In the genomic region with DNA sequence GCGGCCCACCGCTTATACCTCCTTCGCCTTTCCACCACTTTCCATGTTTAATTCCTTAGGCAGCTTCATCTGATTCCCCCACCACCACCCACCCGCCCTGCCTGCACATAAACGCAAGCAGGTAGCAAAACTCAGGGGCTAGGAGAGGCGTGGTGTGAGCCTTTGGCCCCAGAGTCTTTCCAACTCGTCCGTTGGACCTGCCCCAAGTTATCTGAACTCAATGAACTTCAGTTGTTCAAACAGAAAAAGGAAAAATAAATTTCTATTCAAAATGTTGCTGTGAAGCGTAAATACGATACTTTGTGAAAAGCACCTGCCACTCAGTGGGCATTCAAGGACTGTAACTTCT, we compare ENCODE assay signal across 8 cellular contexts. TPM values are rescaled to one million over a fixed set of nuclear protein-coding genes. Genes with fewer than 3 reads are reported as not detected.
A peak's percentile ranks its signal among the peaks of the same experiment; 100 is the strongest.
DNase-seq lines count a peak whose midpoint lies in the region; ATAC-seq and TF ChIP-seq lines count a peak whose summit lies in the region.

No MANE protein-coding gene starts in this region.

- intact Hi-C loops in left ventricle myocardium inferior (cut with micrococcal nuclease) (loop anchor here (10.0 kb wide), 1 partner anchor 131 kb away; no protein-coding TSS in a partner anchor), Right ventricle myocardium superior (cut with DNase I) (no loop called here), mammary epithelial cell (cut with micrococcal nuclease) (loop anchor here (5.0 kb wide), 1 partner anchor 204 kb away; a partner anchor contains a TSS), vagina (cut with DNase I) (no loop called here)

- in situ Hi-C loops in mammary epithelial cell (cut with MboI; ENCODE audit: low sequenced_read_pairs in 2 of 2): loop anchor here in 1 of 2 donors (25.0 kb wide), 1 partner anchor 126 kb away; a partner anchor contains a TSS
- in situ Hi-C loops in G401 (cut with HindIII; ENCODE audit: low sequenced_read_pairs): no loop called here

- ATAC-seq in Right ventricle myocardium superior (ENCODE audit: poor library complexity) (no peak), HG03108 (IDR thresholded peaks at IDR 0.05; ENCODE audit: unreplicated experiment) (no peak), GM21515 (IDR thresholded peaks at IDR 0.05; ENCODE audit: unreplicated experiment) (no peak)

- TF ChIP-seq POLR2A in vagina (IDR thresholded peaks at IDR 0.05): no peak

- DNase-seq in left ventricle myocardium inferior (no peak), Right ventricle myocardium superior (no peak), mammary epithelial cell (no peak), vagina (ENCODE audit: extremely low spot score in 2 of 2) (no peak), G401 (ENCODE audit: low spot score) (no peak)

- H3K4me2 ChIP-seq in mammary epithelial cell (ENCODE audit: insufficient read depth, low read depth, low read length): peak overlapping the region; percentile 60

- no peak overlapping the region for H3K27ac ChIP-seq in left ventricle myocardium inferior (replicated peaks)
- H3K27ac ChIP-seq in mammary epithelial cell (ENCODE audit: insufficient read depth, low read depth, low read length): no peak overlapping the region
- H3K27ac ChIP-seq in vagina: peak overlapping the region; percentile 83

- no TSS peak for BruUV-seq in mammary epithelial cell (replicated peaks; lab: Mats Ljungman, UMichigan)

- H3K4me1 ChIP-seq in left ventricle myocardium inferior (peaks cover 15% of the 10 kb centered on the region), mammary epithelial cell (ENCODE audit: insufficient read depth, low read length) (peaks cover 4% of the 10 kb centered on the region), mucosa of stomach (ENCODE audit: control insufficient read depth, insufficient read depth, low read length) (peaks cover 4% of the 10 kb centered on the region), vagina (peaks cover 16% of the 10 kb centered on the region)

- no peaks in the 10 kb centered on the region for H3K79me2 ChIP-seq in mammary epithelial cell (ENCODE audit: insufficient read depth, low read length)

- no peak overlapping the region for H3K9ac ChIP-seq in mammary epithelial cell (ENCODE audit: insufficient read depth, low read length)
- H3K9ac ChIP-seq in mucosa of stomach (ENCODE audit: low read length): peak overlapping the region; percentile 22

- H2AFZ ChIP-seq in mammary epithelial cell (ENCODE audit: low read depth, low read length): peak overlapping the region; percentile 83

- H3K36me3 ChIP-seq in left ventricle myocardium inferior (no peaks in the 10 kb centered on the region), mammary epithelial cell (ENCODE audit: insufficient read depth, low read length) (no peaks in the 10 kb centered on the region), mucosa of stomach (ENCODE audit: control insufficient read depth, insufficient read depth, low read length) (no peaks in the 10 kb centered on the region), vagina (no peaks in the 10 kb centered on the region)

- H3K9me3 ChIP-seq in left ventricle myocardium inferior (replicated peaks): no peaks in the 10 kb centered on the region
- H3K9me3 ChIP-seq in mammary epithelial cell (replicated peaks; ENCODE audit: insufficient read depth, low read length): no peaks in the 10 kb centered on the region
- H3K9me3 ChIP-seq in mucosa of stomach (ENCODE audit: control insufficient read depth, low read length): no peaks in the 10 kb centered on the region
- H3K9me3 ChIP-seq in vagina: no peaks in the 10 kb centered on the region

- TF ChIP-seq CTCF in left ventricle myocardium inferior (IDR thresholded peaks at IDR 0.05; ENCODE audit: borderline replicate concordance): no peak
- TF ChIP-seq CTCF in mammary epithelial cell (conservative IDR thresholded peaks at IDR 0.05 in 1 of 2, IDR thresholded peaks at IDR 0.05 in 1 of 2; ENCODE audit: extremely low read depth in 1 of 2, insufficient read depth in 1 of 2, low read depth in 1 of 2, low read length in 2 of 2): no peak
- no peak for TF ChIP-seq CTCF in vagina (IDR thresholded peaks at IDR 0.05)

- WGBS in mammary epithelial cell (ENCODE audit: low coverage, missing lambda C conversion rate): 27% methylated on average over 5 of the region's 10 CpGs

- no peaks in the 10 kb centered on the region for H4K20me1 ChIP-seq in mammary epithelial cell (ENCODE audit: insufficient read depth, low read length)

- dilution Hi-C loops in mammary epithelial cell (cut with HindIII; ENCODE audit: low sequenced_read_pairs): no loop called here

- no peaks in the 10 kb centered on the region for H3K27me3 ChIP-seq in left ventricle myocardium inferior (ENCODE audit: low read depth)
- no peaks in the 10 kb centered on the region for H3K27me3 ChIP-seq in mammary epithelial cell (ENCODE audit: insufficient read depth, low read length)
- peaks cover 18% of the 10 kb centered on the region for H3K27me3 ChIP-seq in mucosa of stomach (ENCODE audit: control insufficient read depth, insufficient read depth, low read length)
- H3K27me3 ChIP-seq in vagina: no peaks in the 10 kb centered on the region

- CTCF ChIA-PET in mammary epithelial cell (lab: Charles Lee; ENCODE audit: low non-redundant PET): no interaction called here

- H3K4me3 ChIP-seq in left ventricle myocardium inferior (peak overlapping the region; percentile 82), mammary epithelial cell (replicated peaks in 1 of 3; ENCODE audit: insufficient read depth in 1 of 3, low read depth in 2 of 3, low read length in 3 of 3) (peak overlapping the region in 2 of 3 experiments; percentile 23 to 40), mucosa of stomach (ENCODE audit: low read length) (no peak overlapping the region), vagina (peak overlapping the region; percentile 81 to 95)

RNA-seq across cellular contexts. Expression of a gene that starts 0.8 kb away (rescaled TPM):
- total RNA-seq in left ventricle myocardium inferior (9.9 TPM), Right ventricle myocardium superior (12.3 TPM), mammary epithelial cell (1 to 10 TPM; 1.9 to 3.8 TPM), vagina (9.8 TPM)
- 1.6 TPM for polyA plus RNA-seq in mammary epithelial cell
- polyA minus RNA-seq in mammary epithelial cell: not detected
- 1.3 and 12.7 TPM in 2 replicates for total RNA-seq in G401 (2014; rRNA removed; shearing (Covaris generic))

Comparison
In these comparisons a context has a peak if more than half of its experiments do, and no peak if none do; other contexts are left out.
1. intact Hi-C loops: an anchor here in left ventricle myocardium inferior (10.0 kb wide) and mammary epithelial cell (5.0 kb wide); none called in Right ventricle myocardium superior and vagina.